ENCODE assay signal across 10 cellular contexts in genomic region chr17:32495347-32496253, GRCh38. TPM values are rescaled to one million over a fixed set of nuclear protein-coding genes. Genes with fewer than 3 reads are reported as not detected.
DNase-seq lines count a peak whose midpoint lies in the region; ATAC-seq and TF ChIP-seq lines count a peak whose summit lies in the region.
"Had no signal": no experiment of that assay in that cellular context is flagged by ENCODE, and none has a peak within 500 bp of the region (broad histone marks: within the 10 kb centered on the region; RNA-seq: fewer than 3 reads in every experiment).

No MANE protein-coding gene starts in this region.

- ATAC-seq in CD8-positive, alpha-beta T cell, result peak; percentile 57
- ATAC-seq in gastroesophageal sphincter (peak; percentile 28), GM19467 (IDR thresholded peaks at IDR 0.05; ENCODE audit: unreplicated experiment) (no peak), HG03520 (IDR thresholded peaks at IDR 0.05; ENCODE audit: unreplicated experiment) (no peak), HG03045 (IDR thresholded peaks at IDR 0.05; ENCODE audit: unreplicated experiment) (no peak)

- no peaks in the 10 kb centered on the region for H4K20me1 ChIP-seq in osteoblast (ENCODE audit: insufficient read depth, low read length)

- CTCF ChIA-PET in CD8-positive, alpha-beta T cell (lab: Charles Lee), result interaction anchor here (0.8 to 1.2 kb wide), 3 partner anchors 9 to 111 kb away, joined by 4 read pairs; no protein-coding TSS in a partner anchor

- H3K9me3 Mint-ChIP-seq in CD8-positive, alpha-beta T cell, result no peaks in the 10 kb centered on the region
- H3K9me3 Mint-ChIP-seq: activated CD4-positive, alpha-beta T cell treated with anti-CD3 and anti-CD28 coated beads, Interleukin-2, amount 10 ng/mL, durations not matched to agents 7 days and 5 days had no signal

- no peaks in the 10 kb centered on the region for H3K79me2 ChIP-seq in osteoblast (ENCODE audit: insufficient read depth, low read length)

- intact Hi-C loops in CD8-positive, alpha-beta T cell (cut with DNase I, micrococcal nuclease), result no loop called here

- POLR2A ChIA-PET in CD8-positive, alpha-beta T cell (lab: Charles Lee), result interaction anchor here (0.7 to 1.4 kb wide), 3 partner anchors 9 to 22 kb away, joined by 3 to 7 read pairs (median 3); partner anchors contain the start of gene CDK5R1

- H3K4me1 Mint-ChIP-seq in CD8-positive, alpha-beta T cell (ENCODE audit: low read depth), result peaks cover 49% of the 10 kb centered on the region

- peak in 2 of 7 experiments; percentile 34 to 43 for DNase-seq in CD8-positive, alpha-beta T cell
- peak; percentile 48 to 54 for DNase-seq in SJCRH30
- DNase-seq in osteoblast (ENCODE audit: insufficient read length, low spot score, missing footprints), result peak; percentile 88
- DNase-seq in NCI-H2081 (lab: John Stamatoyannopoulos, UW), result no peak
- DNase-seq: activated CD4-positive, alpha-beta T cell treated with anti-CD3 and anti-CD28 coated beads, Interleukin-2, amount 10 ng/mL, durations not matched to agents 7 days and 5 days; NCI-H82 had no signal

- no peaks in the 10 kb centered on the region for H3K27me3 ChIP-seq in CD8-positive, alpha-beta T cell (ENCODE audit: insufficient read depth, low read length)
- peaks cover 8% of the 10 kb centered on the region; the same call in 1 of the 2 replicates for H3K27me3 ChIP-seq in SJCRH30
- no peaks in the 10 kb centered on the region for H3K27me3 ChIP-seq in gastroesophageal sphincter
- H3K27me3 ChIP-seq in osteoblast (ENCODE audit: insufficient read depth, low read length), result no peaks in the 10 kb centered on the region

- no peak for TF ChIP-seq POLR2A in gastroesophageal sphincter (IDR thresholded peaks at IDR 0.05)

- H3K36me3 Mint-ChIP-seq in CD8-positive, alpha-beta T cell, result no peaks in the 10 kb centered on the region

- peak overlapping the region; percentile 68 for H3K4me2 ChIP-seq in osteoblast (ENCODE audit: insufficient read depth, low read length)

- no peak for TF ChIP-seq EP300 in gastroesophageal sphincter (IDR thresholded peaks at IDR 0.05)

- no peak overlapping the region for H2AFZ ChIP-seq in osteoblast (ENCODE audit: low read length)

- WGBS in gastroesophageal sphincter (ENCODE audit: low coverage in 1 of 2), 2 donors, result 94% methylated on average over 8 of the region's 46 CpGs; no CpG with 5 or more reads in 1 of the 2 donors

- H3K4me3 Mint-ChIP-seq in CD8-positive, alpha-beta T cell, result no peak overlapping the region

- H3K9me3 ChIP-seq in CD8-positive, alpha-beta T cell (ENCODE audit: low read length), result no peaks in the 10 kb centered on the region
- H3K9me3 ChIP-seq in SJCRH30 (replicated peaks) (no peaks in the 10 kb centered on the region), gastroesophageal sphincter (no peaks in the 10 kb centered on the region), osteoblast (ENCODE audit: low read depth, low read length) (no peaks in the 10 kb centered on the region)

- no peak overlapping the region for H3K27ac ChIP-seq in CD8-positive, alpha-beta T cell (ENCODE audit: low read depth, low read length)
- H3K27ac ChIP-seq in SJCRH30, result no peak overlapping the region
- no peak overlapping the region for H3K27ac ChIP-seq in gastroesophageal sphincter
- peak overlapping the region; percentile 64 for H3K27ac ChIP-seq in osteoblast (ENCODE audit: low read depth, low read length)

- no peak overlapping the region for H3K27ac Mint-ChIP-seq in CD8-positive, alpha-beta T cell
- H3K27ac Mint-ChIP-seq: activated CD4-positive, alpha-beta T cell treated with anti-CD3 and anti-CD28 coated beads, Interleukin-2, amount 10 ng/mL, durations not matched to agents 7 days and 5 days had no signal

- no peak overlapping the region for H3K4me3 ChIP-seq in CD8-positive, alpha-beta T cell (ENCODE audit: low read depth, low read length)
- H3K4me3 ChIP-seq in SJCRH30, result no peak overlapping the region
- no peak overlapping the region for H3K4me3 ChIP-seq in gastroesophageal sphincter
- H3K4me3 ChIP-seq in osteoblast (ENCODE audit: insufficient read depth, low read length), result no peak overlapping the region

- peaks cover 56% of the 10 kb centered on the region for H3K4me1 ChIP-seq in CD8-positive, alpha-beta T cell (ENCODE audit: insufficient read depth, low read length)
- peaks cover 6% of the 10 kb centered on the region; the same call in 1 of the 2 replicates for H3K4me1 ChIP-seq in SJCRH30
- H3K4me1 ChIP-seq in gastroesophageal sphincter, result peaks cover 0 to 14% (median 0%) of the 10 kb centered on the region in 3 donors
- peaks cover 30% of the 10 kb centered on the region for H3K4me1 ChIP-seq in osteoblast (ENCODE audit: insufficient read depth, low read length)

- no peak for TF ChIP-seq CTCF in CD8-positive, alpha-beta T cell (IDR thresholded peaks at IDR 0.05)
- TF ChIP-seq CTCF in gastroesophageal sphincter (IDR thresholded peaks at IDR 0.05) (no peak), osteoblast (IDR thresholded peaks at IDR 0.05; ENCODE audit: extremely low read depth, low read depth, low read length) (no peak)

- H3K36me3 ChIP-seq in CD8-positive, alpha-beta T cell (ENCODE audit: insufficient read depth, low read length), result no peaks in the 10 kb centered on the region
- H3K36me3 ChIP-seq in SJCRH30 (no peaks in the 10 kb centered on the region), gastroesophageal sphincter (peaks cover 0 to 5% of the 10 kb centered on the region in 2 donors), osteoblast (ENCODE audit: insufficient read depth, low read length) (peaks cover 2% of the 10 kb centered on the region)

- H3K27me3 Mint-ChIP-seq in CD8-positive, alpha-beta T cell (ENCODE audit: low read depth), result no peaks in the 10 kb centered on the region
- H3K27me3 Mint-ChIP-seq: activated CD4-positive, alpha-beta T cell treated with anti-CD3 and anti-CD28 coated beads, Interleukin-2, amount 10 ng/mL, durations not matched to agents 7 days and 5 days had no signal

RNA-seq across cellular contexts. Expression of gene CDK5R1, which starts 8.8 kb away (rescaled TPM):
- total RNA-seq in CD8-positive, alpha-beta T cell, result 1 to 10 TPM; 5.6 to 5.9 TPM
- total RNA-seq in SJCRH30 (2014; rRNA removed; shearing (Covaris generic)), result 3.6 and 4.7 TPM in 2 replicates
- total RNA-seq in gastroesophageal sphincter (1 to 10 TPM in 2 of 4 donors, under 1 TPM in 1, not detected in 1; 0.54 to 1.5 (median 1.0) TPM), osteoblast (0.59 and 0.72 TPM in 2 replicates)

RNA-seq across cellular contexts. Expression of gene PSMD11, which starts 51.3 kb away (rescaled TPM):
- total RNA-seq in CD8-positive, alpha-beta T cell, result 10 to 100 TPM; 69.9 to 72.6 TPM
- total RNA-seq in SJCRH30 (2014; rRNA removed; shearing (Covaris generic)), result 172 and 173 TPM in 2 replicates
- total RNA-seq in gastroesophageal sphincter, result 10 to 100 TPM; 41.7 to 68.7 (median 64.9) TPM
- total RNA-seq in osteoblast, result 61.2 and 84.9 TPM in 2 replicates

Comparison
In these comparisons a context has a peak if more than half of its experiments do, and no peak if none do; other contexts are left out.
1. ATAC-seq: peak in CD8-positive, alpha-beta T cell (single experiment) and gastroesophageal sphincter (single experiment); none in GM19467 (single experiment), HG03520 (single experiment) and HG03045 (single experiment).
2. DNase-seq: peak in SJCRH30 (2 of 2) and osteoblast (single experiment); none in NCI-H2081 (0 of 2).